9 cellular contexts compared by ENCODE assay signal in the genomic region with DNA sequence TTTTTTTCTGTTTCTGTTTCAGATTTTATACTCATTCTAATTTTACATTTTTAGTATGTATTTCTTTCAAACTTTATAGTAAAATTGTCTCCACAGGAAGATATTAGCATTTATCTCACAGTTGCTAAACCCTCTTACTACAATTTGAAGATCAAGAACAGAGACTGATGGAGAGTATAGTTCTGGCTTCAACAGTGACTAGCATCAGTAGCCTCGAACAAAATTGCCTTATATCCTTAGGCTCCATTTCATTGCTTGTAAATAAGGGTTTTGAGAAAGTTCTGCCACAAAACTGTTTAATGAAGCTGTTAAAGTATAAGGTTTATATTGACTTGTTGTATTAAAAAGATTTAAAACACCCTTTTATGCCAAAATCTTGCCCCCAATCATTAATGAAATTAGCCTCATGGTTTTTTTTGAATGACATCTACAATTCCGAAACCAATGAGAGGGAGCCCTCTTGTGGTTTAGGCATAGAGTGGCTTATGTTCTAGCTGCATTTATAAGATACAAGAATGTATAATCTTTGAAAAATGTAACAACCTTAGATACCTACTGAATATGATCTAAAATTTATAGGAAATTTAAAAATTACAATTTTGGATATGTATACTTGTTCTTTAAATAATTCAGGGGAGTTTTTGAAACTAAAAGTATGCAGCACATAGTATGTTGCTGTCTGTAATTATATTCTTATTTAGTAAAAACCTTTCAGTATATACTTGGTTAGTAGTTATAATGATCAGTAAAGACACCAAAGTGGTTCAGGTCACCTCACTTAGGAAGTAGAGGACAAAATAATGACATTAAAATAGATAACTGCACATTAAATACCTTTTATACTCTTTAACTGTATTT.
DNase-seq lines count a peak whose midpoint lies in the region; ATAC-seq, FAIRE-seq and TF ChIP-seq lines count a peak whose summit lies in the region.
"Had no signal": no experiment of that assay in that cellular context is flagged by ENCODE, and none has a peak within 500 bp of the region (broad histone marks: within the 10 kb centered on the region; RNA-seq: fewer than 3 reads in every experiment).

No MANE protein-coding gene starts in this region.

- H3K36me3 ChIP-seq in spleen = no peaks in the 10 kb centered on the region
- H3K36me3 ChIP-seq: BLaER1 had no signal

- no peaks in the 10 kb centered on the region for H3K9me3 Mint-ChIP-seq in glutamatergic neuron (ENCODE audit: unreplicated experiment)

- TF ChIP-seq POLR2A in spleen (IDR thresholded peaks at IDR 0.05) = no peak

- no peaks in the 10 kb centered on the region for H3K27me3 Mint-ChIP-seq in glutamatergic neuron (ENCODE audit: unreplicated experiment)

- peak; percentile 66 for ATAC-seq in GM21619 (IDR thresholded peaks at IDR 0.05; ENCODE audit: unreplicated experiment)

- intact Hi-C loops in spleen (cut with DNase I; ENCODE audit: low total_unique reads) = no loop called here

- no peak overlapping the region for H3K4me3 Mint-ChIP-seq in glutamatergic neuron (ENCODE audit: unreplicated experiment)

- TF ChIP-seq CTCF in glutamatergic neuron (IDR thresholded peaks at IDR 0.05; ENCODE audit: partially characterized antibody, unreplicated experiment) (peak; percentile 34), spleen (IDR thresholded peaks at IDR 0.05 in 8 of 11, conservative IDR thresholded peaks at IDR 0.05 in 3 of 11) (peak in 9 of 11 experiments; percentile 30 to 72 (median 59))

- H3K4me1 Mint-ChIP-seq in glutamatergic neuron (ENCODE audit: low read depth, unreplicated experiment) = no peaks in the 10 kb centered on the region

- H3K4me1 ChIP-seq in spleen = peaks cover 0 to 7% (median 0%) of the 10 kb centered on the region in 6 donors
- H3K4me1 ChIP-seq: BLaER1 had no signal

- DNase-seq in DMS 273 (lab: John Stamatoyannopoulos, UW; ENCODE audit: unreplicated experiment) = peak; percentile 43
- DNase-seq in DMS 273 treated with DMSO at 0.1 percent for 48 hours (lab: John Stamatoyannopoulos, UW) = no peak
- DNase-seq in Kasumi-1 (lab: John Stamatoyannopoulos, UW) = peak; percentile 51 to 74
- DNase-seq in glutamatergic neuron = no peak
- DNase-seq in spleen = no peak
- DNase-seq in stimulated activated CD8-positive, alpha-beta memory T cell treated with anti-CD3 and anti-CD28 coated beads, Interleukin-4, amount 100 ng/mL, for 48 hours = no peak

- peaks cover 0 to 2% (median 0%) of the 10 kb centered on the region in 7 donors for H3K27me3 ChIP-seq in spleen (replicated peaks in 1 of 7)
- H3K27me3 ChIP-seq: BLaER1 had no signal

- H3K9me3 ChIP-seq in spleen = no peaks in the 10 kb centered on the region
- H3K9me3 ChIP-seq: BLaER1 had no signal

- no peak overlapping the region for H3K27ac ChIP-seq in spleen
- H3K27ac ChIP-seq: BLaER1 had no signal

- WGBS in spleen, 5 donors = 37 to 49% (median 43%) methylated on average over 2 of the region's 2 CpGs

- no peaks in the 10 kb centered on the region for H3K36me3 Mint-ChIP-seq in glutamatergic neuron (ENCODE audit: unreplicated experiment)

- no peak overlapping the region for H3K27ac Mint-ChIP-seq in glutamatergic neuron (ENCODE audit: unreplicated experiment)

- peak; percentile 96 for FAIRE-seq in TTC549 (lab: Jason Lieb, UNC)

- no peak overlapping the region for H3K4me3 ChIP-seq in spleen
- H3K4me3 ChIP-seq: BLaER1 had no signal

Comparison
In these comparisons a context has a peak if more than half of its experiments do, and no peak if none do; other contexts are left out.
1. DNase-seq: peak in DMS 273 (single experiment) and Kasumi-1 (2 of 2); none in DMS 273 treated with DMSO at 0.1 percent for 48 hours (single experiment), glutamatergic neuron (single experiment), spleen (single experiment) and stimulated activated CD8-positive, alpha-beta memory T cell treated with anti-CD3 and anti-CD28 coated beads, Interleukin-4, amount 100 ng/mL, for 48 hours (single experiment).